ENCODE assay signal across 18 cellular contexts in genomic region chr1:170426596-170426995, GRCh38.
DNase-seq lines count a peak whose midpoint lies in the region; ATAC-seq and TF ChIP-seq lines count a peak whose summit lies in the region.
"Had no signal": no experiment of that assay in that cellular context is flagged by ENCODE, and none has a peak within 500 bp of the region (broad histone marks: within the 10 kb centered on the region; RNA-seq: fewer than 3 reads in every experiment).

No MANE protein-coding gene starts in this region.

- WGBS in endodermal cell (ENCODE audit: insufficient coverage in 1 of 2, insufficient read length in 1 of 2), 2 experiments = 54 to 68% methylated on average over 4 to 5 of the region's 5 CpGs

- no peak overlapping the region for H3K27ac ChIP-seq in HEK293 (ENCODE audit: extremely low read depth, low read depth, low read length)
- no peak overlapping the region for H3K27ac ChIP-seq in endodermal cell (ENCODE audit: low read depth, low read length)
- H3K27ac ChIP-seq: A549, C4-2B had no signal

- DNase-seq in SK-N-DZ (ENCODE audit: low spot score) (peak; percentile 2), endodermal cell (peak; percentile 58), nephron progenitor cell (peak; percentile 16), NCI-H524 (lab: John Stamatoyannopoulos, UW) (no peak)
- no peak for DNase-seq in activated T-cell treated with anti-CD3 and anti-CD28 coated beads, Interleukin-2, amount 50 U/mL, for 24 hours
- DNase-seq: BE2C; CD8-positive, alpha-beta T cell; COR-L47; DMS153; DMS79 treated with DMSO at 0.1 percent for 48 hours; EL; GDM1; IMR-90 had no signal

- H3K36me3 ChIP-seq in HEK293 (ENCODE audit: control insufficient read depth in 2 of 2, insufficient read depth in 1 of 2, low read length in 2 of 2) = no peaks in the 10 kb centered on the region
- no peaks in the 10 kb centered on the region for H3K36me3 ChIP-seq in endodermal cell (ENCODE audit: control insufficient read depth, insufficient read depth, low read length)
- H3K36me3 ChIP-seq: BE2C had no signal

- H3K4me1 ChIP-seq in HEK293 (ENCODE audit: control insufficient read depth, insufficient read depth, low read length) (no peaks in the 10 kb centered on the region), endodermal cell (ENCODE audit: control insufficient read depth, insufficient read depth, low read length) (no peaks in the 10 kb centered on the region)
- H3K4me1 ChIP-seq: A549, BE2C had no signal

- POLR2A ChIA-PET in HEK293 (lab: Yijun Ruan, JAX) = no interaction called here

- no peak overlapping the region for H3K9ac ChIP-seq in endodermal cell (ENCODE audit: extremely low read depth, low read length, poor library complexity, severe bottlenecking)

- H3K27ac Mint-ChIP-seq in endodermal cell (no peak overlapping the region), nephron progenitor cell (no peak overlapping the region)
- no peak overlapping the region for H3K27ac Mint-ChIP-seq in activated T-cell treated with anti-CD3 and anti-CD28 coated beads, Interleukin-2, amount 50 U/mL, for 24 hours
- H3K27ac Mint-ChIP-seq: CD8-positive, alpha-beta T cell had no signal

- H3K9me3 Mint-ChIP-seq in endodermal cell (peaks cover 4% of the 10 kb centered on the region), nephron progenitor cell (peaks cover 24% of the 10 kb centered on the region)
- no peaks in the 10 kb centered on the region for H3K9me3 Mint-ChIP-seq in activated T-cell treated with anti-CD3 and anti-CD28 coated beads, Interleukin-2, amount 50 U/mL, for 24 hours

- no peak for TF ChIP-seq CTCF in HEK293 (tag by site-specific recombination; IDR thresholded peaks at IDR 0.05)
- no peak for TF ChIP-seq CTCF in endodermal cell (conservative IDR thresholded peaks at IDR 0.05)
- no peak for TF ChIP-seq CTCF in nephron progenitor cell (IDR thresholded peaks at IDR 0.05)

- CTCF ChIA-PET in HEK293 (lab: Yijun Ruan, JAX) = interaction anchor here (0.8 to 0.9 kb wide), 2 partner anchors 134 to 498 kb away, joined by 3 read pairs; no protein-coding TSS in a partner anchor

- H3K4me3 ChIP-seq in HEK293 (ENCODE audit: low read depth, low read length) (no peak overlapping the region), endodermal cell (ENCODE audit: low read length) (no peak overlapping the region)
- H3K4me3 ChIP-seq: A549 had no signal

- peaks cover 4% of the 10 kb centered on the region for H3K4me1 Mint-ChIP-seq in endodermal cell
- peaks cover 7% of the 10 kb centered on the region for H3K4me1 Mint-ChIP-seq in nephron progenitor cell
- H3K4me1 Mint-ChIP-seq in activated T-cell treated with anti-CD3 and anti-CD28 coated beads, Interleukin-2, amount 50 U/mL, for 24 hours (ENCODE audit: low read depth) = no peaks in the 10 kb centered on the region

- no peak overlapping the region for H3K4me3 Mint-ChIP-seq in endodermal cell
- H3K4me3 Mint-ChIP-seq in nephron progenitor cell = no peak overlapping the region
- H3K4me3 Mint-ChIP-seq in activated T-cell treated with anti-CD3 and anti-CD28 coated beads, Interleukin-2, amount 50 U/mL, for 24 hours = no peak overlapping the region
- H3K4me3 Mint-ChIP-seq: CD8-positive, alpha-beta T cell had no signal

- ATAC-seq in GM18907 (IDR thresholded peaks at IDR 0.05; ENCODE audit: unreplicated experiment) = no peak
- ATAC-seq in HG03378 (IDR thresholded peaks at IDR 0.05; ENCODE audit: unreplicated experiment) = no peak
- ATAC-seq: A549; CD8-positive, alpha-beta T cell had no signal

- H3K9me3 ChIP-seq in HEK293 (ENCODE audit: control insufficient read depth, insufficient read depth, low read depth, low read length) (no peaks in the 10 kb centered on the region), endodermal cell (ENCODE audit: control insufficient read depth, low read length) (no peaks in the 10 kb centered on the region)
- H3K9me3 ChIP-seq: A549, BE2C had no signal

- H3K36me3 Mint-ChIP-seq in endodermal cell (ENCODE audit: low read depth) (no peaks in the 10 kb centered on the region), nephron progenitor cell (ENCODE audit: low read depth) (peaks cover 6% of the 10 kb centered on the region)
- no peaks in the 10 kb centered on the region for H3K36me3 Mint-ChIP-seq in activated T-cell treated with anti-CD3 and anti-CD28 coated beads, Interleukin-2, amount 50 U/mL, for 24 hours (ENCODE audit: low read depth)
- H3K36me3 Mint-ChIP-seq: CD8-positive, alpha-beta T cell had no signal

- H3K27me3 Mint-ChIP-seq in endodermal cell (ENCODE audit: insufficient read depth) (no peaks in the 10 kb centered on the region), nephron progenitor cell (ENCODE audit: low read depth, poor library complexity) (no peaks in the 10 kb centered on the region)
- peaks cover 33% of the 10 kb centered on the region for H3K27me3 Mint-ChIP-seq in activated T-cell treated with anti-CD3 and anti-CD28 coated beads, Interleukin-2, amount 50 U/mL, for 24 hours

- H3K27me3 ChIP-seq in endodermal cell (ENCODE audit: control insufficient read depth, insufficient read depth, low read length, poor library complexity, severe bottlenecking) = no peaks in the 10 kb centered on the region
- H3K27me3 ChIP-seq: BE2C had no signal

TF ChIP-seq in HEK293, 187 proteins besides CTCF, POLR2A, EP300 and RAD21:
- TF ChIP-seq KLF17 (tag by site-specific recombination; IDR thresholded peaks at IDR 0.05) (no peak), ZIC2 (tag by site-specific recombination; IDR thresholded peaks at IDR 0.05) (peak; percentile 81)

Comparison
In these comparisons a context has a peak if more than half of its experiments do, and no peak if none do; other contexts are left out.
1. DNase-seq: peak in SK-N-DZ (single experiment), endodermal cell (single experiment) and nephron progenitor cell (single experiment); none in activated T-cell treated with anti-CD3 and anti-CD28 coated beads, Interleukin-2, amount 50 U/mL, for 24 hours (single experiment) and NCI-H524 (0 of 2).